Comparison of ENCODE assay signal across 2 cellular contexts in the genomic region with DNA sequence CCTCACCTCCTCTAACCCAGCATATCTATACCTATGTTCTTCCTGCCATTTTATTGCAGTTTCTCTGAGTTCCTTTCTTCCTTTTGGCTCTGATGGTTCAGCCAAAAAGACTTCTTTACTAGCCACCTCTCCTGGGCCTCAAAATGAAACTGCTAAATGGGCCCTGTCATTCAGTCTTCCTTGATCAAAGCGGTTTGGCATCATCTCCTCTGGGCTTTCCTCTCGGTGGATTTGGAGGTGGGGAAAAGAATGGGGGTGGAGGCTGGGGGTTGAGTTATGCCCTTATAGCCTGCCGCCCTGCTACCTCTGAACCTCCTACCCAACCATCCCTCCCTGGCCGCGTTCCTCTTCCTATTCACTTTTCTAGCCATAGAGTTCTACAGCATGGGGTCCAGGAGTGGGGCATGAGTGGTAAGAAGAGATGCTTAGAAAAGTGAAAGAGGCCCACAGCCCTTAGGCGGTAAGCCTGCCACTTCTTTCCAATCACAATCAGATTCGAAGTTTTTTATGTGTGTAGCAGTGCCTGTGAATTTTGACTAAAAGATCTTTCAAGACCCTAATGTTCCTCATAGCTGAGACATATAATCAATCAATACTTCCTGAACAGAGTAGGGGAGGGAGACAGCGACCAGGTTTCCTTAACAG.
A peak's percentile ranks its signal among the peaks of the same experiment; 100 is the strongest.
TF ChIP-seq lines count a peak whose summit lies in the region.

No MANE protein-coding gene starts in this region.

TF ChIP-seq in GM12878, 131 proteins besides CTCF, POLR2A, EP300 and RAD21:
- TF ChIP-seq JUNB (IDR thresholded peaks at IDR 0.05) (no peak), MLLT1 (IDR thresholded peaks at IDR 0.05) (peak; percentile 72; the same call in 1 of the 2 replicates)

TF ChIP-seq in liver, 16 proteins besides CTCF, POLR2A, EP300 and RAD21:
- TF ChIP-seq, protein P1, sequence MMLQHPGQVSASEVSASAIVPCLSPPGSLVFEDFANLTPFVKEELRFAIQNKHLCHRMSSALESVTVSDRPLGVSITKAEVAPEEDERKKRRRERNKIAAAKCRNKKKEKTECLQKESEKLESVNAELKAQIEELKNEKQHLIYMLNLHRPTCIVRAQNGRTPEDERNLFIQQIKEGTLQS (IDR thresholded peaks at IDR 0.05), result no peak
- TF ChIP-seq GABPA (IDR thresholded peaks at IDR 0.05 in 1 of 2, conservative IDR thresholded peaks at IDR 0.05 in 1 of 2) (no peak), FOXA2 (IDR thresholded peaks at IDR 0.05) (no peak), NR2F2 (IDR thresholded peaks at IDR 0.05) (no peak)
- TF ChIP-seq, protein P2, sequence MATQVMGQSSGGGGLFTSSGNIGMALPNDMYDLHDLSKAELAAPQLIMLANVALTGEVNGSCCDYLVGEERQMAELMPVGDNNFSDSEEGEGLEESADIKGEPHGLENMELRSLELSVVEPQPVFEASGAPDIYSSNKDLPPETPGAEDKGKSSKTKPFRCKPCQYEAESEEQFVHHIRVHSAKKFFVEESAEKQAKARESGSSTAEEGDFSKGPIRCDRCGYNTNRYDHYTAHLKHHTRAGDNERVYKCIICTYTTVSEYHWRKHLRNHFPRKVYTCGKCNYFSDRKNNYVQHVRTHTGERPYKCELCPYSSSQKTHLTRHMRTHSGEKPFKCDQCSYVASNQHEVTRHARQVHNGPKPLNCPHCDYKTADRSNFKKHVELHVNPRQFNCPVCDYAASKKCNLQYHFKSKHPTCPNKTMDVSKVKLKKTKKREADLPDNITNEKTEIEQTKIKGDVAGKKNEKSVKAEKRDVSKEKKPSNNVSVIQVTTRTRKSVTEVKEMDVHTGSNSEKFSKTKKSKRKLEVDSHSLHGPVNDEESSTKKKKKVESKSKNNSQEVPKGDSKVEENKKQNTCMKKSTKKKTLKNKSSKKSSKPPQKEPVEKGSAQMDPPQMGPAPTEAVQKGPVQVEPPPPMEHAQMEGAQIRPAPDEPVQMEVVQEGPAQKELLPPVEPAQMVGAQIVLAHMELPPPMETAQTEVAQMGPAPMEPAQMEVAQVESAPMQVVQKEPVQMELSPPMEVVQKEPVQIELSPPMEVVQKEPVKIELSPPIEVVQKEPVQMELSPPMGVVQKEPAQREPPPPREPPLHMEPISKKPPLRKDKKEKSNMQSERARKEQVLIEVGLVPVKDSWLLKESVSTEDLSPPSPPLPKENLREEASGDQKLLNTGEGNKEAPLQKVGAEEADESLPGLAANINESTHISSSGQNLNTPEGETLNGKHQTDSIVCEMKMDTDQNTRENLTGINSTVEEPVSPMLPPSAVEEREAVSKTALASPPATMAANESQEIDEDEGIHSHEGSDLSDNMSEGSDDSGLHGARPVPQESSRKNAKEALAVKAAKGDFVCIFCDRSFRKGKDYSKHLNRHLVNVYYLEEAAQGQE (IDR thresholded peaks at IDR 0.05), result no peak
TF ChIP-seq in liver: peak in this region for 0.
